In the genomic region with DNA sequence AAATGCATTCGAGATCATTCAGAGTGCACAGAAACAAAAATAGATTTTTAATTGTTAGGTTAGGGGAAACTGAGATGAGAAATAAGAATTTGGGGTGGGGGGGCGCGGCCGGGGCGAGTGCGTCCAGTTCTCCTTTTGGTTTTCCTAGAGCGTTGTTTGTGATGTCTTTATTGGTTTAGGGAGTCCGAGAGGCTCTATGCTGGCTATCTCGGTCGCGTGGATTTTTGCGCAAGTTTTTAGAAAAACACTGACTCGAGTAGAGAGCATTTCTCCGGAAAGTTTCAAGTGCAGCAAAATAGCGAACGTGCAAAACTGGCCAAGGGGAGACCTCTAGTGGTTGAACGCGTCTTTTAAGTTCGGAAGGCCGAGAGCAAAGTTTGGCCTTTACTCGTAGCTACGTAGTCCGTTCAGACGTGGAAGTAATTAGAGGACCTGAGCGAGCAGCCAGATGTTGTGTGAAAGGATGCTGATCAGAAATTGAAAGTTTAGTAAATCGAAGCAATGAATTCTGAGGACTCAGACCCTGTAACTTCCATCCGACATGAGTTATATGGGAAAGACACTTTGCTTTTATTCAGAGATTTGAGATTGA, we compare ENCODE assay signal across 8 cellular contexts. TPM values are rescaled to one million over a fixed set of nuclear protein-coding genes. Genes with fewer than 3 reads are reported as not detected.
DNase-seq lines count a peak whose midpoint lies in the region; ATAC-seq and TF ChIP-seq lines count a peak whose summit lies in the region.

No MANE protein-coding gene starts in this region.

- intact Hi-C loops in Panc1 (cut with micrococcal nuclease; ENCODE audit: unreplicated experiment), result loop anchor here (2.0 kb wide), 2 partner anchors 128 to 422 kb away; no protein-coding TSS in a partner anchor

- in situ Hi-C loops in Panc1 (cut with HindIII; ENCODE audit: low pct_unique_long_range_greater_than_20kb, low sequenced_read_pairs), result no loop called here

- H3K36me3 Mint-ChIP-seq in naive thymus-derived CD8-positive, alpha-beta T cell, result peaks cover 6 to 22% (median 12%) of the 10 kb centered on the region in 3 donors
- peaks cover 13 to 15% of the 10 kb centered on the region in 2 donors for H3K36me3 Mint-ChIP-seq in stimulated activated naive B cell treated with anti-CD40 and anti-IgM and Interleukin-4, amounts not matched to agents 10 μg/mL and 1 μg/mL and 100 μg/mL, for 72 hours

- no peaks in the 10 kb centered on the region for H3K9me3 ChIP-seq in HUES64 (ENCODE audit: insufficient read depth, low read depth, low read length)
- no peaks in the 10 kb centered on the region for H3K9me3 ChIP-seq in Panc1 (ENCODE audit: control insufficient read depth, insufficient read depth, low read depth, low read length)

- H3K4me3 Mint-ChIP-seq in naive thymus-derived CD8-positive, alpha-beta T cell, result peak overlapping the region; percentile 94 to 99 (median 98)
- H3K4me3 Mint-ChIP-seq in stimulated activated naive B cell treated with anti-CD40 and anti-IgM and Interleukin-4, amounts not matched to agents 10 μg/mL and 1 μg/mL and 100 μg/mL, for 72 hours, result peak overlapping the region; percentile 94 to 98

- DNase-seq in DMS153 (lab: John Stamatoyannopoulos, UW) (peak; percentile 53), Panc1 (ENCODE audit: low read depth, low spot score) (peak; percentile 67), activated T-helper 1 cell treated with Interleukin-2 at 50 U/mL for 16 hours (ENCODE audit: low read depth) (peak; percentile 54), fibroblast of mammary gland (ENCODE audit: low read depth) (peak; percentile 95)
- peak; percentile 32 to 88 (median 78) for DNase-seq in naive thymus-derived CD8-positive, alpha-beta T cell
- peak; percentile 83 for DNase-seq in stimulated activated naive B cell treated with anti-CD40 and anti-IgM and Interleukin-4, amounts not matched to agents 10 μg/mL and 1 μg/mL and 100 μg/mL, for 72 hours

- peak overlapping the region; percentile 62 for H3K4me3 ChIP-seq in HUES64 (ENCODE audit: low read length)
- peak overlapping the region; percentile 57 to 73 for H3K4me3 ChIP-seq in Panc1 (ENCODE audit: low read depth in 2 of 2, low read length in 2 of 2)
- H3K4me3 ChIP-seq in fibroblast of mammary gland (ENCODE audit: control insufficient read depth, low read depth, low read length), result peak overlapping the region; percentile 75

- TF ChIP-seq CTCF in Panc1 (IDR thresholded peaks at IDR 0.05) (peak; percentile 87), fibroblast of mammary gland (conservative IDR thresholded peaks at IDR 0.05; ENCODE audit: control insufficient read depth, insufficient read depth, low read depth, low read length) (peak; percentile 84)

- H3K9ac ChIP-seq in HUES64 (ENCODE audit: low read depth, low read length), result no peak overlapping the region

- H3K4me1 Mint-ChIP-seq in naive thymus-derived CD8-positive, alpha-beta T cell, result peaks cover 14 to 45% (median 37%) of the 10 kb centered on the region in 4 donors
- H3K4me1 Mint-ChIP-seq in stimulated activated naive B cell treated with anti-CD40 and anti-IgM and Interleukin-4, amounts not matched to agents 10 μg/mL and 1 μg/mL and 100 μg/mL, for 72 hours, result peaks cover 9 to 25% of the 10 kb centered on the region in 2 donors

- H3K9me3 Mint-ChIP-seq in naive thymus-derived CD8-positive, alpha-beta T cell, result no peaks in the 10 kb centered on the region
- H3K9me3 Mint-ChIP-seq in stimulated activated naive B cell treated with anti-CD40 and anti-IgM and Interleukin-4, amounts not matched to agents 10 μg/mL and 1 μg/mL and 100 μg/mL, for 72 hours, result no peaks in the 10 kb centered on the region

- H3K27me3 ChIP-seq in HUES64 (ENCODE audit: insufficient read depth, low read length) (peaks cover 24% of the 10 kb centered on the region), Panc1 (ENCODE audit: control insufficient read depth, insufficient read depth, low read length) (no peaks in the 10 kb centered on the region; the same call in 1 of the 2 replicates)

- POLR2A ChIA-PET in Panc1 (lab: Charles Lee), result no interaction called here
- POLR2A ChIA-PET in naive thymus-derived CD8-positive, alpha-beta T cell (lab: Charles Lee), result interaction anchor here (0.8 to 4.4 kb wide), 4 partner anchors 9 to 424 kb away, joined by 3 to 20 read pairs (median 6); no protein-coding TSS in a partner anchor

- no peaks in the 10 kb centered on the region for H3K27me3 Mint-ChIP-seq in naive thymus-derived CD8-positive, alpha-beta T cell
- no peaks in the 10 kb centered on the region for H3K27me3 Mint-ChIP-seq in stimulated activated naive B cell treated with anti-CD40 and anti-IgM and Interleukin-4, amounts not matched to agents 10 μg/mL and 1 μg/mL and 100 μg/mL, for 72 hours

- H3K27ac ChIP-seq in HUES64 (ENCODE audit: low read depth, low read length) (no peak overlapping the region), Panc1 (ENCODE audit: low read length) (no peak overlapping the region)

- peaks cover 4% of the 10 kb centered on the region for H3K4me1 ChIP-seq in HUES64 (ENCODE audit: insufficient read depth, low read length)
- no peaks in the 10 kb centered on the region for H3K4me1 ChIP-seq in Panc1 (ENCODE audit: control insufficient read depth, insufficient read depth, low read length)

- WGBS in HUES64, result 4% methylated on average over 27 of the region's 27 CpGs

- peak overlapping the region; percentile 86 to 99 (median 97) for H3K27ac Mint-ChIP-seq in naive thymus-derived CD8-positive, alpha-beta T cell
- peak overlapping the region; percentile 96 for H3K27ac Mint-ChIP-seq in stimulated activated naive B cell treated with anti-CD40 and anti-IgM and Interleukin-4, amounts not matched to agents 10 μg/mL and 1 μg/mL and 100 μg/mL, for 72 hours

- peak; percentile 62 for ATAC-seq in GM21526 (IDR thresholded peaks at IDR 0.05; ENCODE audit: low FRiP score, unreplicated experiment)
- peak; percentile 84 for ATAC-seq in Panc1
- ATAC-seq in naive thymus-derived CD8-positive, alpha-beta T cell, result peak; percentile 54 to 57
- peak; percentile 66 to 70 for ATAC-seq in stimulated activated naive B cell treated with anti-CD40 and anti-IgM and Interleukin-4, amounts not matched to agents 10 μg/mL and 1 μg/mL and 100 μg/mL, for 72 hours (replicated peaks)

- BruUV-seq in Panc1 (replicated peaks; lab: Mats Ljungman, UMichigan), result no TSS peak

- H3K36me3 ChIP-seq in HUES64 (ENCODE audit: insufficient read depth, low read length) (no peaks in the 10 kb centered on the region), Panc1 (ENCODE audit: control insufficient read depth, insufficient read depth, low read length) (no peaks in the 10 kb centered on the region)

- CTCF ChIA-PET in Panc1 (lab: Charles Lee), result interaction anchor here (0.6 to 1.0 kb wide), 2 partner anchors 422 to 522 kb away, joined by 3 read pairs; no protein-coding TSS in a partner anchor

RNA-seq across cellular contexts. Expression of gene L3MBTL3, which starts 2.6 kb away (rescaled TPM):
- polyA plus RNA-seq in HUES64 (2013, experiment 1 of 2), result 6.5 TPM
- polyA plus RNA-seq in HUES64 (2013, experiment 2 of 2), result 9.3 TPM
- 4.2 TPM for total RNA-seq in Panc1 (2021; ENCODE audit: unreplicated experiment)
- 2.0 TPM for polyA plus RNA-seq in Panc1 (2012; ENCODE audit: insufficient read length)
- 10 to 100 TPM; 52.5 to 53.7 TPM for total RNA-seq in naive thymus-derived CD8-positive, alpha-beta T cell
- polyA plus RNA-seq in naive thymus-derived CD8-positive, alpha-beta T cell, result 1 to 10 TPM; 3.7 to 6.9 (median 4.2) TPM

Comparison
In these comparisons a context has a peak if more than half of its experiments do, and no peak if none do; other contexts are left out.
1. RNA of gene L3MBTL3, which starts 2.6 kb away (total RNA-seq): 52.5 to 53.7 TPM in naive thymus-derived CD8-positive, alpha-beta T cell; 4.2 TPM in Panc1 (single experiment); every median in the first group is over 10 times any median in the second.
2. Peak in every context shown above with its lines, with median percentiles within 50 percentile points of each other: DNase-seq, ATAC-seq and H3K4me3 ChIP-seq.